In the genomic region with DNA sequence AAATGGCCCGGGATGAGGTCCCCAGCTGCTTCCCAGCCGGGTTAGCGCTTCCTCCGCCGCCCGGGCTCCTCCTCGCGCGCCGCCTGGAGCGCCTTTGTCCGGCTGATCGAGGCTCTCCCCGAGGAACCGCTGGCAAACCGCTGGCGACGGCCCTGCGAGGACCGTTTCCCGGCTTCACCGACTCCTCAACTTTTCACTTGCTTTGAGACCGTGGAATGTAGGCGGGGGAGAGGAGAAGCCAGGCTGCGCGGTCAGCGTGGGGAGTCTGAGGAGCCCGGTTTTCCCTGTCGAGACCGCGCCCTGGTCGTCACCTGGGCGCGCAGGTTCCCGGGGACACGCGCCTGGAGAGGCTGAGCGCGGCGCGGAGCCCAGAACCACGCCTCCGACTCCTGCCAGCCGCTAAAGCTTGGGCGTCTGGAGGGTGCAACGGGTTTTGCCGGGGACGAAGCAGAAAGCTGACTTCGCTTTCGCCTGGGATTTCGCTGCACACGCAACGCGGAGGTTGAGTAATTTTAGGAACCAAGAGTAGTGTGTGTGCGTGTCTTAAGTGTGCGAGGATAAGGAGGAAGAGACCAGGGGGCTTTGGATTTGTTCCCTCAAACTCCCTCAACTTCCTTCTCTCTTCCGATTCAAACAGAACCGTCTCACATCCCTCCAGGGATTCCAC, we compare ENCODE assay signal across 8 cellular contexts. TPM values are rescaled to one million over a fixed set of nuclear protein-coding genes. Genes with fewer than 3 reads are reported as not detected.
DNase-seq lines count a peak whose midpoint lies in the region; ATAC-seq and TF ChIP-seq lines count a peak whose summit lies in the region.

No MANE protein-coding gene starts in this region.

- intact Hi-C loops in CD4-positive, alpha-beta T cell (cut with DNase I, micrococcal nuclease), result loop anchor here in 1 of 2 experiments (5.0 to 10.0 kb wide), 4 partner anchors 231 to 979 kb away; a partner anchor contains a TSS
- intact Hi-C loops in Panc1 (cut with micrococcal nuclease; ENCODE audit: unreplicated experiment) (loop anchor here (10.0 kb wide), 1 partner anchor 86 kb away; no protein-coding TSS in a partner anchor), left ventricle myocardium inferior (cut with micrococcal nuclease) (no loop called here), posterior cingulate gyrus (cut with DNase I) (loop anchor here (5.0 to 10.0 kb wide), 3 partner anchors 234 to 586 kb away; a partner anchor contains a TSS)

- DNase-seq in CD4-positive, alpha-beta T cell, result peak in 4 of 10 experiments; percentile 6 to 28 (median 12)
- DNase-seq in GM19238 (ENCODE audit: insufficient read length, low spot score) (peak; percentile 46), Panc1 (ENCODE audit: low read depth, low spot score) (no peak), left ventricle myocardium inferior (peak; percentile 53), posterior cingulate gyrus (peak in 9 of 10 donors; percentile 19 to 90 (median 30)), GOT3 (lab: John Stamatoyannopoulos, UW) (no peak)

- no peaks in the 10 kb centered on the region for H3K27me3 ChIP-seq in CD4-positive, alpha-beta T cell (ENCODE audit: control insufficient read depth, insufficient read depth, low read length)
- H3K27me3 ChIP-seq in Panc1 (ENCODE audit: control insufficient read depth, insufficient read depth, low read length) (no peaks in the 10 kb centered on the region), left ventricle myocardium inferior (ENCODE audit: low read depth) (no peaks in the 10 kb centered on the region)

- H3K4me3 ChIP-seq in Panc1 (ENCODE audit: low read depth in 2 of 2, low read length in 2 of 2), result peak overlapping the region; percentile 72 to 76
- peak overlapping the region; percentile 89 for H3K4me3 ChIP-seq in left ventricle myocardium inferior

- no TSS peak for BruUV-seq in Panc1 (replicated peaks; lab: Mats Ljungman, UMichigan)

- H3K27me3 Mint-ChIP-seq in CD4-positive, alpha-beta T cell, result no peaks in the 10 kb centered on the region

- peak overlapping the region; percentile 94 for H3K4me3 Mint-ChIP-seq in CD4-positive, alpha-beta T cell

- peak overlapping the region; percentile 43 for H3K27ac Mint-ChIP-seq in CD4-positive, alpha-beta T cell

- peaks cover 19% of the 10 kb centered on the region for H3K4me1 Mint-ChIP-seq in CD4-positive, alpha-beta T cell (ENCODE audit: low read depth)

- H3K36me3 Mint-ChIP-seq in CD4-positive, alpha-beta T cell (ENCODE audit: low read depth), result peaks cover 7% of the 10 kb centered on the region

- H3K9me3 Mint-ChIP-seq in CD4-positive, alpha-beta T cell, result no peaks in the 10 kb centered on the region

- H3K4me1 ChIP-seq in Panc1 (ENCODE audit: control insufficient read depth, insufficient read depth, low read length) (peaks cover 6% of the 10 kb centered on the region), left ventricle myocardium inferior (peaks cover 36% of the 10 kb centered on the region)

- in situ Hi-C loops in Panc1 (cut with HindIII; ENCODE audit: low pct_unique_long_range_greater_than_20kb, low sequenced_read_pairs), result no loop called here

- TF ChIP-seq CTCF in CD4-positive, alpha-beta T cell (IDR thresholded peaks at IDR 0.05), result no peak
- TF ChIP-seq CTCF in Panc1 (IDR thresholded peaks at IDR 0.05) (no peak), left ventricle myocardium inferior (IDR thresholded peaks at IDR 0.05; ENCODE audit: borderline replicate concordance) (no peak)

- POLR2A ChIA-PET in CD4-positive, alpha-beta T cell (lab: Charles Lee), result interaction anchor here (0.8 to 1.5 kb wide), 3 partner anchors 15 to 80 kb away, joined by 3 to 6 read pairs (median 6); a partner anchor contains a TSS
- POLR2A ChIA-PET in Panc1 (lab: Charles Lee), result no interaction called here

- no peaks in the 10 kb centered on the region for H3K36me3 ChIP-seq in Panc1 (ENCODE audit: control insufficient read depth, insufficient read depth, low read length)
- no peaks in the 10 kb centered on the region for H3K36me3 ChIP-seq in left ventricle myocardium inferior

- CTCF ChIA-PET in CD4-positive, alpha-beta T cell (lab: Charles Lee), result interaction anchor here (0.6 kb wide), 1 partner anchor 117 kb away, joined by 3 read pairs; no protein-coding TSS in a partner anchor
- CTCF ChIA-PET in Panc1 (lab: Charles Lee), result no interaction called here

- no peak overlapping the region for H3K27ac ChIP-seq in CD4-positive, alpha-beta T cell (ENCODE audit: low read depth, low read length)
- H3K27ac ChIP-seq in Panc1 (ENCODE audit: low read length), result peak overlapping the region; percentile 82
- peak overlapping the region; percentile 55 for H3K27ac ChIP-seq in adipose tissue (ENCODE audit: low read depth, low read length)
- peak overlapping the region; percentile 98 for H3K27ac ChIP-seq in left ventricle myocardium inferior (replicated peaks)

- ATAC-seq in CD4-positive, alpha-beta T cell (ENCODE audit: poor library complexity), result peak; percentile 7
- ATAC-seq in HG03432 (IDR thresholded peaks at IDR 0.05; ENCODE audit: unreplicated experiment) (peak; percentile 33), Panc1 (peak; percentile 72)

- 0 to 1% (median 1%) methylated on average over 57 to 58 of the region's 58 CpGs for WGBS in adipose tissue, 3 donors

- H3K9me3 ChIP-seq in CD4-positive, alpha-beta T cell (ENCODE audit: control insufficient read depth, low read length), result peaks cover 2% of the 10 kb centered on the region
- H3K9me3 ChIP-seq in Panc1 (ENCODE audit: control insufficient read depth, insufficient read depth, low read depth, low read length), result no peaks in the 10 kb centered on the region
- H3K9me3 ChIP-seq in left ventricle myocardium inferior (replicated peaks), result no peaks in the 10 kb centered on the region

RNA-seq across cellular contexts. Expression of a gene that starts 7.3 kb away (rescaled TPM):
- total RNA-seq in CD4-positive, alpha-beta T cell, result 1 to 10 TPM; 6.0 TPM
- total RNA-seq in Panc1 (2021; ENCODE audit: unreplicated experiment), result 22.8 TPM
- polyA plus RNA-seq in Panc1 (2012; ENCODE audit: insufficient read length), result 4.9 TPM
- polyA plus RNA-seq in adipose tissue, result 1 to 10 TPM in 2 of 3 donors, under 1 TPM in 1; 0.47 to 1.7 (median 1.4) TPM
- total RNA-seq in left ventricle myocardium inferior, result 4.8 TPM

Comparison
In these comparisons a context has a peak if more than half of its experiments do, and no peak if none do; other contexts are left out.
1. ATAC-seq: peak in every context shown above with its lines; median percentile 72 in Panc1; 33 in HG03432; 7 in CD4-positive, alpha-beta T cell.
2. DNase-seq: peak in GM19238 (single experiment), left ventricle myocardium inferior (single experiment) and posterior cingulate gyrus (9 of 10); none in Panc1 (single experiment) and GOT3 (single experiment).